ENCODE assay signal across 1 cellular context in genomic region chr13:30872195-30872594, GRCh38.
TF ChIP-seq lines count a peak whose summit lies in the region.

No MANE protein-coding gene starts in this region.

TF ChIP-seq in H1, 55 proteins besides CTCF, POLR2A, EP300 and RAD21:
- TF ChIP-seq ASH2L (IDR thresholded peaks at IDR 0.05; ENCODE audit: low read length) = no peak
TF ChIP-seq in H1: peak in this region for 0.
